In genomic region chr18:13268035-13268700, GRCh38 we compare ENCODE assay signal across 9 cellular contexts. TPM values are rescaled to one million over a fixed set of nuclear protein-coding genes. Genes with fewer than 3 reads are reported as not detected.
DNase-seq lines count a peak whose midpoint lies in the region; ATAC-seq and TF ChIP-seq lines count a peak whose summit lies in the region.
"Had no signal": no experiment of that assay in that cellular context is flagged by ENCODE, and none has a peak within 500 bp of the region (broad histone marks: within the 10 kb centered on the region; RNA-seq: fewer than 3 reads in every experiment).

No MANE protein-coding gene starts in this region.

- no peak for TF ChIP-seq POLR2A in stomach (IDR thresholded peaks at IDR 0.05)

- H3K27me3 Mint-ChIP-seq in T-helper 1 cell treated with Interleukin-12 subunit alpha and Interleukin-12 subunit beta and Interleukin-4 antibody, amounts not matched to agents 30 μg/mL and 1 μg/mL, for 36 hours (ENCODE audit: low read depth), result peaks cover 6% of the 10 kb centered on the region
- H3K27me3 Mint-ChIP-seq in activated naive CD8-positive, alpha-beta T cell treated with anti-CD3 and anti-CD28 coated beads, Interleukin-2, amount 50 U/mL, for 24 hours, result no peaks in the 10 kb centered on the region

- no peak for ATAC-seq in activated naive CD8-positive, alpha-beta T cell treated with anti-CD3 and anti-CD28 coated beads, Interleukin-2, amount 50 U/mL, for 24 hours
- no peak for ATAC-seq in HG03139 (IDR thresholded peaks at IDR 0.05; ENCODE audit: unreplicated experiment)
- ATAC-seq: A549 had no signal

- peaks cover under 1% of the 10 kb centered on the region for H3K36me3 Mint-ChIP-seq in T-helper 1 cell treated with Interleukin-12 subunit alpha and Interleukin-12 subunit beta and Interleukin-4 antibody, amounts not matched to agents 30 μg/mL and 1 μg/mL, for 36 hours (ENCODE audit: low read depth)
- H3K36me3 Mint-ChIP-seq in activated naive CD8-positive, alpha-beta T cell treated with anti-CD3 and anti-CD28 coated beads, Interleukin-2, amount 50 U/mL, for 24 hours (ENCODE audit: low read depth), result no peaks in the 10 kb centered on the region

- no peaks in the 10 kb centered on the region for H3K9me3 ChIP-seq in stomach
- H3K9me3 ChIP-seq: A549 had no signal

- no peaks in the 10 kb centered on the region for H3K9me3 Mint-ChIP-seq in T-helper 1 cell treated with Interleukin-12 subunit alpha and Interleukin-12 subunit beta and Interleukin-4 antibody, amounts not matched to agents 30 μg/mL and 1 μg/mL, for 36 hours
- H3K9me3 Mint-ChIP-seq in activated naive CD8-positive, alpha-beta T cell treated with anti-CD3 and anti-CD28 coated beads, Interleukin-2, amount 50 U/mL, for 24 hours, result no peaks in the 10 kb centered on the region

- no peaks in the 10 kb centered on the region for H3K36me3 ChIP-seq in kidney epithelial cell (ENCODE audit: control insufficient read depth, insufficient read depth, low read length)
- H3K36me3 ChIP-seq in stomach, result no peaks in the 10 kb centered on the region

- H3K4me1 ChIP-seq in stomach, result peaks cover 10 to 82% (median 49%) of the 10 kb centered on the region in 4 donors
- H3K4me1 ChIP-seq: A549 had no signal

- 20 to 35% (median 30%) methylated on average over 8 of the region's 8 CpGs for WGBS in stomach, 5 donors

- intact Hi-C loops in stomach (cut with DNase I; ENCODE audit: low total_unique reads), result no loop called here

- H3K27ac ChIP-seq in stomach, result peak overlapping the region in 4 of 5 donors; percentile 47 to 74 (median 63)
- H3K27ac ChIP-seq: A549 had no signal

- no peak for TF ChIP-seq CTCF in kidney epithelial cell (IDR thresholded peaks at IDR 0.05; ENCODE audit: insufficient read depth, low read length, poor library complexity, severe bottlenecking)
- no peak for TF ChIP-seq CTCF in stomach (IDR thresholded peaks at IDR 0.05)

- TF ChIP-seq EP300 in stomach (IDR thresholded peaks at IDR 0.05), result no peak

- H3K4me3 ChIP-seq in kidney epithelial cell (ENCODE audit: low read depth, low read length), result no peak overlapping the region
- H3K4me3 ChIP-seq in stomach, result no peak overlapping the region
- H3K4me3 ChIP-seq: A549 had no signal

- H3K4me1 Mint-ChIP-seq in T-helper 1 cell treated with Interleukin-12 subunit alpha and Interleukin-12 subunit beta and Interleukin-4 antibody, amounts not matched to agents 30 μg/mL and 1 μg/mL, for 36 hours (ENCODE audit: low read depth), result peaks cover 44% of the 10 kb centered on the region
- H3K4me1 Mint-ChIP-seq in activated naive CD8-positive, alpha-beta T cell treated with anti-CD3 and anti-CD28 coated beads, Interleukin-2, amount 50 U/mL, for 24 hours, result peaks cover 66% of the 10 kb centered on the region

- DNase-seq in T-helper 1 cell, result no peak
- no peak for DNase-seq in activated naive CD8-positive, alpha-beta T cell treated with anti-CD3 and anti-CD28 coated beads, Interleukin-2, amount 50 U/mL, for 24 hours
- peak; percentile 37 for DNase-seq in kidney epithelial cell (ENCODE audit: low read depth)
- DNase-seq in stomach, result peak; percentile 54
- DNase-seq in RPMI8226, result no peak
- DNase-seq in GOT3 (lab: John Stamatoyannopoulos, UW), result no peak

- no peaks in the 10 kb centered on the region for H3K27me3 ChIP-seq in kidney epithelial cell (ENCODE audit: control insufficient read depth, insufficient read depth, low read length)
- H3K27me3 ChIP-seq in stomach, result no peaks in the 10 kb centered on the region

- H3K4me3 Mint-ChIP-seq in T-helper 1 cell treated with Interleukin-12 subunit alpha and Interleukin-12 subunit beta and Interleukin-4 antibody, amounts not matched to agents 30 μg/mL and 1 μg/mL, for 36 hours, result peak overlapping the region; percentile 1
- peak overlapping the region; percentile 28 for H3K4me3 Mint-ChIP-seq in activated naive CD8-positive, alpha-beta T cell treated with anti-CD3 and anti-CD28 coated beads, Interleukin-2, amount 50 U/mL, for 24 hours

- H3K27ac Mint-ChIP-seq in T-helper 1 cell treated with Interleukin-12 subunit alpha and Interleukin-12 subunit beta and Interleukin-4 antibody, amounts not matched to agents 30 μg/mL and 1 μg/mL, for 36 hours, result peak overlapping the region; percentile 27
- H3K27ac Mint-ChIP-seq in activated naive CD8-positive, alpha-beta T cell treated with anti-CD3 and anti-CD28 coated beads, Interleukin-2, amount 50 U/mL, for 24 hours, result peak overlapping the region; percentile 68

RNA-seq across cellular contexts. Expression of gene LDLRAD4, which starts 49.6 kb away (rescaled TPM):
- 5.8 and 10.1 TPM in 2 replicates for total RNA-seq in kidney epithelial cell
- total RNA-seq in stomach, result 10 to 100 TPM in 3 of 5 donors, 1 to 10 TPM in 2; 8.7 to 47.9 (median 10.3) TPM
- 1 to 10 TPM; 2.0 to 9.3 (median 4.6) TPM for polyA plus RNA-seq in stomach

Comparison
In these comparisons a context has a peak if more than half of its experiments do, and no peak if none do; other contexts are left out.
1. DNase-seq: peak in kidney epithelial cell (single experiment) and stomach (single experiment); none in T-helper 1 cell (0 of 5), activated naive CD8-positive, alpha-beta T cell treated with anti-CD3 and anti-CD28 coated beads, Interleukin-2, amount 50 U/mL, for 24 hours (single experiment), RPMI8226 (single experiment) and GOT3 (single experiment).